1 cellular context compared by ENCODE assay signal in genomic region chr9:85741875-85742629, GRCh38.
TF ChIP-seq lines count a peak whose summit lies in the region.

Gene AGTPBP1 (minus strand): TSS chr9:85741954. CDS start chr9:85712533, 29,421 bp downstream.

TF ChIP-seq in HEK293, 187 proteins besides CTCF, POLR2A, EP300 and RAD21 (continued from another document):
- TF ChIP-seq, protein P1, sequence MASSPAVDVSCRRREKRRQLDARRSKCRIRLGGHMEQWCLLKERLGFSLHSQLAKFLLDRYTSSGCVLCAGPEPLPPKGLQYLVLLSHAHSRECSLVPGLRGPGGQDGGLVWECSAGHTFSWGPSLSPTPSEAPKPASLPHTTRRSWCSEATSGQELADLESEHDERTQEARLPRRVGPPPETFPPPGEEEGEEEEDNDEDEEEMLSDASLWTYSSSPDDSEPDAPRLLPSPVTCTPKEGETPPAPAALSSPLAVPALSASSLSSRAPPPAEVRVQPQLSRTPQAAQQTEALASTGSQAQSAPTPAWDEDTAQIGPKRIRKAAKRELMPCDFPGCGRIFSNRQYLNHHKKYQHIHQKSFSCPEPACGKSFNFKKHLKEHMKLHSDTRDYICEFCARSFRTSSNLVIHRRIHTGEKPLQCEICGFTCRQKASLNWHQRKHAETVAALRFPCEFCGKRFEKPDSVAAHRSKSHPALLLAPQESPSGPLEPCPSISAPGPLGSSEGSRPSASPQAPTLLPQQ (tag by site-specific recombination; IDR thresholded peaks at IDR 0.05), result no peak
- TF ChIP-seq ZNF10 (tag by site-specific recombination; IDR thresholded peaks at IDR 0.05) (no peak), ZBTB48 (tag by site-specific recombination; IDR thresholded peaks at IDR 0.05) (peak; percentile 86), SALL2 (tag by site-specific recombination; IDR thresholded peaks at IDR 0.05; ENCODE audit: borderline replicate concordance) (no peak), GLI2 (tag by site-specific recombination; IDR thresholded peaks at IDR 0.05; ENCODE audit: borderline replicate concordance, low read depth) (no peak), TCF7L2 (IDR thresholded peaks at IDR 0.05; ENCODE audit: borderline replicate concordance, low read depth, low read length) (no peak), ZNF292 (tag by site-specific recombination; IDR thresholded peaks at IDR 0.05; ENCODE audit: borderline replicate concordance, low read depth) (no peak), ZSCAN4 (tag by site-specific recombination; IDR thresholded peaks at IDR 0.05) (0 out of 2 replicates have a peak, but pooled peaks have one; percentile 6), ZNF768 (tag by site-specific recombination; IDR thresholded peaks at IDR 0.05) (no peak)
- TF ChIP-seq, protein P2, sequence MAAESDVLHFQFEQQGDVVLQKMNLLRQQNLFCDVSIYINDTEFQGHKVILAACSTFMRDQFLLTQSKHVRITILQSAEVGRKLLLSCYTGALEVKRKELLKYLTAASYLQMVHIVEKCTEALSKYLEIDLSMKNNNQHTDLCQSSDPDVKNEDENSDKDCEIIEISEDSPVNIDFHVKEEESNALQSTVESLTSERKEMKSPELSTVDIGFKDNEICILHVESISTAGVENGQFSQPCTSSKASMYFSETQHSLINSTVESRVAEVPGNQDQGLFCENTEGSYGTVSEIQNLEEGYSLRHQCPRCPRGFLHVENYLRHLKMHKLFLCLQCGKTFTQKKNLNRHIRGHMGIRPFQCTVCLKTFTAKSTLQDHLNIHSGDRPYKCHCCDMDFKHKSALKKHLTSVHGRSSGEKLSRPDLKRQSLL (tag by site-specific recombination; IDR thresholded peaks at IDR 0.05), result peak; percentile 16; the same call in 1 of the 2 replicates
